8 cellular contexts compared by ENCODE assay signal in genomic region chr9:107750741-107751521, GRCh38.
DNase-seq lines count a peak whose midpoint lies in the region; ATAC-seq and TF ChIP-seq lines count a peak whose summit lies in the region.

No MANE protein-coding gene starts in this region.

- 0% methylated on average over 4 to 6 of the region's 8 CpGs for WGBS in gastroesophageal sphincter (ENCODE audit: low coverage in 1 of 2), 2 donors

- no peaks in the 10 kb centered on the region for H3K27me3 ChIP-seq in gastroesophageal sphincter

- H3K9me3 ChIP-seq in gastroesophageal sphincter, result no peaks in the 10 kb centered on the region

- ATAC-seq in gastroesophageal sphincter (peak; percentile 91), HG02885 (IDR thresholded peaks at IDR 0.05; ENCODE audit: poor library complexity, unreplicated experiment) (no peak)

- peak; percentile 96 for DNase-seq in H4 (ENCODE audit: low spot score)
- peak; percentile 12 for DNase-seq in SKM-1 (lab: John Stamatoyannopoulos, UW; ENCODE audit: unreplicated experiment)
- DNase-seq in renal cortical epithelial cell (ENCODE audit: low read depth), result peak; percentile 99
- no peak for DNase-seq in stimulated activated CD4-positive, alpha-beta T cell treated with anti-CD3 and anti-CD28 coated beads, Interleukin-15, amount 100 ng/mL, for 24 hours
- no peak for DNase-seq in activated naive CD4-positive, alpha-beta T cell (lab: John Stamatoyannopoulos, UW)
- DNase-seq in activated CD4-positive, alpha-beta T cell treated with anti-CD3 and anti-CD28 coated beads for 4 hours, result no peak

- H3K27ac ChIP-seq in gastroesophageal sphincter, result peak overlapping the region; percentile 86 to 90 (median 88)

- TF ChIP-seq POLR2A in gastroesophageal sphincter (IDR thresholded peaks at IDR 0.05), result no peak

- no peaks in the 10 kb centered on the region for H3K36me3 ChIP-seq in gastroesophageal sphincter

- peaks cover 20 to 53% (median 27%) of the 10 kb centered on the region in 3 donors for H3K4me1 ChIP-seq in gastroesophageal sphincter

- TF ChIP-seq EP300 in gastroesophageal sphincter (IDR thresholded peaks at IDR 0.05), result no peak

- TF ChIP-seq CTCF in gastroesophageal sphincter (IDR thresholded peaks at IDR 0.05), result no peak

- no peak overlapping the region for H3K4me3 ChIP-seq in gastroesophageal sphincter

Comparison
In these comparisons a context has a peak if more than half of its experiments do, and no peak if none do; other contexts are left out.
1. DNase-seq: peak in H4 (single experiment), SKM-1 (single experiment) and renal cortical epithelial cell (single experiment); none in stimulated activated CD4-positive, alpha-beta T cell treated with anti-CD3 and anti-CD28 coated beads, Interleukin-15, amount 100 ng/mL, for 24 hours (single experiment), activated naive CD4-positive, alpha-beta T cell (0 of 4) and activated CD4-positive, alpha-beta T cell treated with anti-CD3 and anti-CD28 coated beads for 4 hours (0 of 2).